Comparison of ENCODE assay signal across 9 cellular contexts in the genomic region with DNA sequence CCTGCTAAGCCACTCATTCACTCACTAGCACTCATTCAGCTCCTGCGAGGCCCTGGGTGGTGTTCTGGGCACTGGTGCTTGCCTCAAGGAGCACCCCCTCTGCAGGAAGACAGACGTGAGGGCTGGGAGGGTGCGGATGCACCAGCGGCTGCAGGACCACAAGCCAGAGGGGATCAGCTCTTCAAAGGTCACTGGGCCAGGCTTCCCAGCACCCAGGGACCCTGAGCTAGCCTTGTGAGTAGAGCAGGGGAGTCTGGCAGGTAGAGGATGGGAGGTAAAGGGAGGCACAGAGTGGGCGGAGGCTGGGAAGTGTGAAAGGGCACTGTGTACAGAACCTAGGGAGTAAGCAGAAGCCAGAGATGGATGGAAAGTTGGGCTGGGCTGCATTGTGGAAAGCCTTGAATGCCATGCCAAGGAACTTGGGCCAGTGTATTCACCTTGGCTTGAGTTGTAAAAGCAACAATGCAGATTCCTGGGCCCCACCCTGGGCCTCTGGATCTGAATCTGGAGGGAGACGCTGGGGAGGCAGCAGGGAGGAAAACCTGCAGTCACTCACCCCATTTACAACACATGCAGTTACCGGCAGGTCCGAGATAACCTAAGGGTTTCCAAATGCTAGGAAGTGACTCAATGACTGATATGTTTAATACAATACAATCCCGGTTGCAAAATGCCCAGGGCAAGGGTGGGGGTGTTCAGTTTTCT. TPM values are rescaled to one million over a fixed set of nuclear protein-coding genes. Genes with fewer than 3 reads are reported as not detected.
DNase-seq lines count a peak whose midpoint lies in the region; ATAC-seq and TF ChIP-seq lines count a peak whose summit lies in the region.
"Had no signal": no experiment of that assay in that cellular context is flagged by ENCODE, and none has a peak within 500 bp of the region (broad histone marks: within the 10 kb centered on the region; RNA-seq: fewer than 3 reads in every experiment).

No MANE protein-coding gene starts in this region.

- H3K9ac ChIP-seq in SK-N-SH = peak overlapping the region; percentile 15; the same call in 1 of the 2 replicates

- peaks cover 13% of the 10 kb centered on the region; the same call in 1 of the 2 replicates for H4K20me1 ChIP-seq in SK-N-SH (ENCODE audit: insufficient read depth)

- peaks cover 59% of the 10 kb centered on the region for H3K4me1 Mint-ChIP-seq in activated CD4-positive, alpha-beta memory T cell treated with anti-CD3 and anti-CD28 coated beads for 36 hours (ENCODE audit: low read depth)
- H3K4me1 Mint-ChIP-seq in nephron = peaks cover 55% of the 10 kb centered on the region

- H2AFZ ChIP-seq in SK-N-SH (ENCODE audit: low read depth) = no peak overlapping the region

- H3K27me3 ChIP-seq in SK-N-SH (ENCODE audit: insufficient read depth) = no peaks in the 10 kb centered on the region

- no peak; the same call in 1 of the 2 replicates for TF ChIP-seq CTCF in SK-N-SH (IDR thresholded peaks at IDR 0.05)
- peak; percentile 31 for TF ChIP-seq CTCF in epithelial cell of esophagus (IDR thresholded peaks at IDR 0.05; ENCODE audit: insufficient read depth, low read depth, low read length, missing control alignments)
- no peak for TF ChIP-seq CTCF in nephron (IDR thresholded peaks at IDR 0.05; ENCODE audit: unreplicated experiment in 3 of 3)

- CTCF ChIA-PET in SK-N-SH (lab: Yijun Ruan, JAX) = no interaction called here
- CTCF ChIA-PET in activated CD4-positive, alpha-beta memory T cell treated with anti-CD3 and anti-CD28 coated beads for 36 hours (lab: Charles Lee) = interaction anchor here (0.7 to 8.9 kb wide), 9 partner anchors 40 to 160 kb away, joined by 3 to 113 read pairs (median 3); no protein-coding TSS in a partner anchor

- H3F3A ChIP-seq in SK-N-SH (replicated peaks; ENCODE audit: insufficient read depth) = peaks cover 6% of the 10 kb centered on the region

- no peaks in the 10 kb centered on the region for H3K9me3 Mint-ChIP-seq in activated CD4-positive, alpha-beta memory T cell treated with anti-CD3 and anti-CD28 coated beads for 36 hours
- no peaks in the 10 kb centered on the region for H3K9me3 Mint-ChIP-seq in nephron

- POLR2A ChIA-PET in SK-N-SH (lab: Yijun Ruan, JAX) = no interaction called here
- POLR2A ChIA-PET in activated CD4-positive, alpha-beta memory T cell treated with anti-CD3 and anti-CD28 coated beads for 36 hours (lab: Charles Lee) = interaction anchor here (0.6 to 6.6 kb wide), 17 partner anchors 14 to 136 kb away, joined by 3 to 123 read pairs (median 4); a partner anchor contains a TSS

- H3K4me3 ChIP-seq in SK-N-SH (ENCODE audit: low read depth in 2 of 2, low read length in 1 of 2) (peak overlapping the region in 1 of 2 experiments; percentile 88; a peak in 2 of 4 replicates), epithelial cell of esophagus (ENCODE audit: low read length) (peak overlapping the region; percentile 72), urinary bladder (ENCODE audit: low read depth, low read length) (peak overlapping the region; percentile 21)

- peak overlapping the region; percentile 96 for H3K27ac Mint-ChIP-seq in activated CD4-positive, alpha-beta memory T cell treated with anti-CD3 and anti-CD28 coated beads for 36 hours
- no peak overlapping the region for H3K27ac Mint-ChIP-seq in nephron

- WGBS in SK-N-SH (ENCODE audit: low lambda C conversion rate) = 48% methylated on average over 9 of the region's 9 CpGs
- WGBS in urinary bladder = 33% methylated on average over 9 of the region's 9 CpGs

- H3K9me3 ChIP-seq in SK-N-SH = no peaks in the 10 kb centered on the region

- no peaks in the 10 kb centered on the region for H3K9me2 ChIP-seq in SK-N-SH

- ATAC-seq in SK-N-SH treated with all-trans-retinoic acid at 6 μM for 48 hours = no peak
- ATAC-seq in HG02885 (IDR thresholded peaks at IDR 0.05; ENCODE audit: poor library complexity, unreplicated experiment) = no peak
- no peak for ATAC-seq in GM21717 (IDR thresholded peaks at IDR 0.05; ENCODE audit: unreplicated experiment)

- H3K79me2 ChIP-seq in SK-N-SH (ENCODE audit: insufficient read depth) = peaks cover 64% of the 10 kb centered on the region

- H3K4me1 ChIP-seq in SK-N-SH (ENCODE audit: control insufficient read depth in 1 of 2, insufficient read depth in 2 of 2, low read depth in 1 of 2, low read length in 1 of 2) (peaks cover 0 to 10% of the 10 kb centered on the region in 2 experiments; a peak in 3 of 4 replicates), urinary bladder (ENCODE audit: insufficient read depth) (no peaks in the 10 kb centered on the region)

- H3K27ac ChIP-seq in SK-N-SH (ENCODE audit: low read depth in 2 of 2, low read length in 1 of 2) (peak overlapping the region in 1 of 2 experiments; percentile 12; a peak in 1 of 4 replicates), urinary bladder (ENCODE audit: low read depth) (peak overlapping the region; percentile 19)
- H3K27ac ChIP-seq: 22Rv1 had no signal

- no peak for TF ChIP-seq EP300 in SK-N-SH (IDR thresholded peaks at IDR 0.05; ENCODE audit: borderline replicate concordance in 1 of 2, low read depth in 1 of 2, low read length in 1 of 2)

- H3K4me3 Mint-ChIP-seq in activated CD4-positive, alpha-beta memory T cell treated with anti-CD3 and anti-CD28 coated beads for 36 hours = peak overlapping the region; percentile 94
- peak overlapping the region; percentile 87 to 93 (median 92) for H3K4me3 Mint-ChIP-seq in nephron

- H3K36me3 Mint-ChIP-seq in activated CD4-positive, alpha-beta memory T cell treated with anti-CD3 and anti-CD28 coated beads for 36 hours = peaks cover 40% of the 10 kb centered on the region
- no peaks in the 10 kb centered on the region for H3K36me3 Mint-ChIP-seq in nephron (ENCODE audit: low read depth)

- H3K36me3 ChIP-seq in SK-N-SH (replicated peaks in 1 of 2; ENCODE audit: control insufficient read depth in 1 of 2, insufficient read depth in 2 of 2, low read length in 1 of 2) (peaks cover 0 to 3% of the 10 kb centered on the region in 2 experiments), urinary bladder (ENCODE audit: insufficient read depth) (no peaks in the 10 kb centered on the region)

- intact Hi-C loops in activated CD4-positive, alpha-beta memory T cell treated with anti-CD3 and anti-CD28 coated beads for 36 hours (cut with micrococcal nuclease) = no loop called here

- DNase-seq in SK-N-SH (no peak), epithelial cell of esophagus (ENCODE audit: low read depth) (peak; percentile 97)
- DNase-seq in activated CD4-positive, alpha-beta memory T cell treated with anti-CD3 and anti-CD28 coated beads for 36 hours = peak; percentile 83

- no peaks in the 10 kb centered on the region for H3K27me3 Mint-ChIP-seq in activated CD4-positive, alpha-beta memory T cell treated with anti-CD3 and anti-CD28 coated beads for 36 hours
- peaks cover 41% of the 10 kb centered on the region for H3K27me3 Mint-ChIP-seq in nephron (ENCODE audit: low read depth)

- peak overlapping the region; percentile 97 for H3K4me2 ChIP-seq in SK-N-SH

- no peak for TF ChIP-seq RAD21 in SK-N-SH (IDR thresholded peaks at IDR 0.05; ENCODE audit: low read length)

TF ChIP-seq in SK-N-SH, 30 proteins besides CTCF, POLR2A, EP300 and RAD21:
- no peak for TF ChIP-seq ELF1 (IDR thresholded peaks at IDR 0.05)
- TF ChIP-seq, protein P1, sequence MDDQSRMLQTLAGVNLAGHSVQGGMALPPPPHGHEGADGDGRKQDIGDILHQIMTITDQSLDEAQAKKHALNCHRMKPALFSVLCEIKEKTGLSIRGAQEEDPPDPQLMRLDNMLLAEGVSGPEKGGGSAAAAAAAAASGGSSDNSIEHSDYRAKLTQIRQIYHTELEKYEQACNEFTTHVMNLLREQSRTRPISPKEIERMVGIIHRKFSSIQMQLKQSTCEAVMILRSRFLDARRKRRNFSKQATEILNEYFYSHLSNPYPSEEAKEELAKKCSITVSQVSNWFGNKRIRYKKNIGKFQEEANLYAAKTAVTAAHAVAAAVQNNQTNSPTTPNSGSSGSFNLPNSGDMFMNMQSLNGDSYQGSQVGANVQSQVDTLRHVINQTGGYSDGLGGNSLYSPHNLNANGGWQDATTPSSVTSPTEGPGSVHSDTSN (IDR thresholded peaks at IDR 0.05) = no peak
- no peak for TF ChIP-seq JUND (IDR thresholded peaks at IDR 0.05)
- no peak for TF ChIP-seq TAF1 (IDR thresholded peaks at IDR 0.05; ENCODE audit: borderline replicate concordance, low read depth, low read length)
- TF ChIP-seq CHD2 (IDR thresholded peaks at IDR 0.05; ENCODE audit: low read length, partially characterized antibody) = no peak
TF ChIP-seq in SK-N-SH: peak in this region for 0.

TF ChIP-seq in SK-N-SH treated with all-trans-retinoic acid at 6 μM for 48 hours, 23 proteins besides CTCF, POLR2A, EP300 and RAD21 (continues in another document):
- TF ChIP-seq CSDC2 (CRISPR knock-in tag; IDR thresholded peaks at IDR 0.05) = no peak

RNA-seq across cellular contexts. Expression of a gene that starts 1.7 kb away (rescaled TPM):
- polyA plus RNA-seq in SK-N-SH (2012; rRNA removed) (16.1 and 16.4 TPM in 2 replicates), urinary bladder (75.2 TPM)
- 7.9 and 11.4 TPM in 2 replicates for polyA plus RNA-seq in SK-N-SH (2012; cell fraction: cytosol; rRNA removed)
- polyA plus RNA-seq in SK-N-SH (2012; cell fraction: nucleus; rRNA removed) = 28.8 and 28.9 TPM in 2 replicates
- 100 to 1,000 TPM; 146 to 153 TPM for total RNA-seq in activated CD4-positive, alpha-beta memory T cell treated with anti-CD3 and anti-CD28 coated beads for 36 hours
- total RNA-seq in urinary bladder = 26.2 TPM

RNA-seq across cellular contexts. Expression of a gene that starts 46.9 kb away (rescaled TPM):
- 37.9 and 39.8 TPM in 2 replicates for polyA plus RNA-seq in SK-N-SH (2012; rRNA removed)
- polyA plus RNA-seq in SK-N-SH (2012; cell fraction: cytosol; rRNA removed) = 45.3 and 46.1 TPM in 2 replicates
- polyA plus RNA-seq in SK-N-SH (2012; cell fraction: nucleus; rRNA removed) = 20.5 and 24.4 TPM in 2 replicates
- 100 to 1,000 TPM; 120 to 121 TPM for total RNA-seq in activated CD4-positive, alpha-beta memory T cell treated with anti-CD3 and anti-CD28 coated beads for 36 hours
- 33.9 TPM for total RNA-seq in urinary bladder
- polyA plus RNA-seq in urinary bladder = 76.3 TPM
